ENCODE assay signal across 30 cellular contexts in the genomic region with DNA sequence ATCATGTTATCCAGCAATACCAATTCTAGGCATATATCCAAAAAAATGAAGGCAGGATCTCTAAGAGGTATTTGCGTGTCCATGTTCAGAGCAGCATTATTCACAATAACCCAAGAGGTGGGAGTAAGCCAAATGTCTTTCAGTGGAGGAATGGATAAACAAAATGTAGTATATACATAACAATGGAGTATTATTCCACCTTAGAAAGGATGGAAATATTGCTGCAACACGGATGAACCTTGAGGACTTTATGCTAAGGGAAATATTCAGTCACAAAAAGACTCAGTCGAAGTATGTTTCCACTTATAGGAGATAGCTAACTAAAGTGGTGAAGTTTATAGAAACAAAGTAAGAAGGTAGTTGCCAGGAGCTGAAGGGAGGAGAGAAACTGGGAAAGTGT.
"Had no signal": no experiment of that assay in that cellular context is flagged by ENCODE, and none has a peak within 500 bp of the region (broad histone marks: within the 10 kb centered on the region; RNA-seq: fewer than 3 reads in every experiment).

No MANE protein-coding gene starts in this region.

- DNase-seq: naive thymus-derived CD8-positive, alpha-beta T cell; nephron progenitor cell; nucleus accumbens; pancreas; psoas muscle; right cardiac atrium; spleen; stimulated activated CD4-positive, alpha-beta T cell treated with anti-CD3 and anti-CD28 coated beads, Interleukin-12 subunit alpha, Interleukin-12 subunit beta, amount 100 ng/mL, for 4 hours; stimulated activated CD4-positive, alpha-beta T cell treated with anti-CD3 and anti-CD28 coated beads, Interleukin-1b, Interleukin-23, amount 100 ng/mL, for 48 hours; stimulated activated CD4-positive, alpha-beta T cell treated with anti-CD3 and anti-CD28 coated beads, Interleukin-4, amount 100 ng/mL, for 1 hour; stimulated activated CD4-positive, alpha-beta T cell treated with anti-CD3 and anti-CD28 coated beads, Interleukin-4, amount 100 ng/mL, for 4 hours; stimulated activated CD8-positive, alpha-beta memory T cell treated with anti-CD3 and anti-CD28 coated beads, Interleukin-4, amount 100 ng/mL, for 48 hours; stimulated activated naive CD4-positive, alpha-beta T cell; stimulated activated naive CD8-positive, alpha-beta T cell treated with anti-CD3 and anti-CD28 coated beads, Interleukin-15, amount 100 ng/mL, for 72 hours; stimulated activated naive CD8-positive, alpha-beta T cell treated with anti-CD3 and anti-CD28 coated beads, Interleukin-15, Interleukin-2, amounts not matched to agents 100 U/mL and 50 U/mL, for 24 hours; substantia nigra; testis; tibial artery; transverse colon; upper lobe of right lung; uterus had no signal

- H3K4me3 ChIP-seq: pancreas, psoas muscle, skin epidermis, smooth muscle cell, spleen, suprapubic skin, testis, tibial artery, transverse colon, upper lobe of right lung, uterus had no signal

- H3K4me3 Mint-ChIP-seq: naive thymus-derived CD8-positive, alpha-beta T cell; natural killer cell treated with Interleukin-12 subunit alpha and Interleukin-12 subunit beta and Interleukin-15 and Interleukin-18, amount 100 ng/mL, for 72 hours; nephron progenitor cell; neural crest cell; stimulated activated memory B cell treated with anti-CD40 and anti-IgM and Interleukin-4, amounts not matched to agents 10 μg/mL and 1 μg/mL and 100 μg/mL, for 72 hours; stimulated activated naive CD8-positive, alpha-beta T cell treated with anti-CD3 and anti-CD28 coated beads, Interleukin-15, amount 100 ng/mL, for 72 hours; type B pancreatic cell had no signal

- ATAC-seq: naive thymus-derived CD8-positive, alpha-beta T cell; natural killer cell treated with Interleukin-12 subunit alpha and Interleukin-12 subunit beta and Interleukin-15 and Interleukin-18, amount 100 ng/mL, for 72 hours; pancreas; psoas muscle; right cardiac atrium; sciatic nerve; stimulated activated memory B cell treated with anti-CD40 and anti-IgM and Interleukin-4, amounts not matched to agents 10 μg/mL and 1 μg/mL and 100 μg/mL, for 72 hours; stimulated activated naive CD8-positive, alpha-beta T cell treated with anti-CD3 and anti-CD28 coated beads, Interleukin-15, amount 100 ng/mL, for 72 hours; stimulated activated naive CD8-positive, alpha-beta T cell treated with anti-CD3 and anti-CD28 coated beads, Interleukin-15, Interleukin-2, amounts not matched to agents 100 U/mL and 50 U/mL, for 24 hours; upper lobe of right lung had no signal

- H3K27me3 Mint-ChIP-seq: naive thymus-derived CD8-positive, alpha-beta T cell; natural killer cell treated with Interleukin-12 subunit alpha and Interleukin-12 subunit beta and Interleukin-15 and Interleukin-18, amount 100 ng/mL, for 72 hours; stimulated activated memory B cell treated with anti-CD40 and anti-IgM and Interleukin-4, amounts not matched to agents 10 μg/mL and 1 μg/mL and 100 μg/mL, for 72 hours; stimulated activated naive CD8-positive, alpha-beta T cell treated with anti-CD3 and anti-CD28 coated beads, Interleukin-15, amount 100 ng/mL, for 72 hours; type B pancreatic cell had no signal

- H3K27me3 ChIP-seq: neutrophil, pancreas, spleen, suprapubic skin, testis, tibial artery, transverse colon, upper lobe of right lung, uterus had no signal

- H3K27ac ChIP-seq: neutrophil, pancreas, psoas muscle, skin epidermis, spleen, suprapubic skin, testis, tibial artery, transverse colon, upper lobe of right lung, uterus had no signal

- H3K27ac Mint-ChIP-seq: naive thymus-derived CD8-positive, alpha-beta T cell; natural killer cell treated with Interleukin-12 subunit alpha and Interleukin-12 subunit beta and Interleukin-15 and Interleukin-18, amount 100 ng/mL, for 72 hours; nephron progenitor cell; stimulated activated memory B cell treated with anti-CD40 and anti-IgM and Interleukin-4, amounts not matched to agents 10 μg/mL and 1 μg/mL and 100 μg/mL, for 72 hours; stimulated activated naive CD8-positive, alpha-beta T cell treated with anti-CD3 and anti-CD28 coated beads, Interleukin-15, amount 100 ng/mL, for 72 hours; type B pancreatic cell had no signal

- H3K36me3 Mint-ChIP-seq: natural killer cell treated with Interleukin-12 subunit alpha and Interleukin-12 subunit beta and Interleukin-15 and Interleukin-18, amount 100 ng/mL, for 72 hours had no signal

- H3K36me3 ChIP-seq: neutrophil, pancreas, suprapubic skin, transverse colon, upper lobe of right lung, uterus had no signal

- H3K4me1 ChIP-seq: pancreas, psoas muscle, spleen, suprapubic skin, testis, tibial artery, transverse colon, upper lobe of right lung, uterus had no signal

- H3K4me1 Mint-ChIP-seq: naive thymus-derived CD8-positive, alpha-beta T cell; nephron progenitor cell; neural crest cell; stimulated activated memory B cell treated with anti-CD40 and anti-IgM and Interleukin-4, amounts not matched to agents 10 μg/mL and 1 μg/mL and 100 μg/mL, for 72 hours; stimulated activated naive CD8-positive, alpha-beta T cell treated with anti-CD3 and anti-CD28 coated beads, Interleukin-15, amount 100 ng/mL, for 72 hours had no signal

- H3K9me3 ChIP-seq: neutrophil, pancreas, psoas muscle, suprapubic skin, testis, tibial artery, transverse colon, upper lobe of right lung, uterus had no signal
